8 cellular contexts compared by ENCODE assay signal in genomic region chr1:204989266-204990058, GRCh38. TPM values are rescaled to one million over a fixed set of nuclear protein-coding genes. Genes with fewer than 3 reads are reported as not detected.
DNase-seq lines count a peak whose midpoint lies in the region; ATAC-seq and TF ChIP-seq lines count a peak whose summit lies in the region.

No MANE protein-coding gene starts in this region.

- TF ChIP-seq CTCF in AG10803 (conservative IDR thresholded peaks at IDR 0.05; ENCODE audit: low read length) (peak; percentile 96), chondrocyte (IDR thresholded peaks at IDR 0.05) (peak; percentile 95)

- ATAC-seq in HG02610 (IDR thresholded peaks at IDR 0.05; ENCODE audit: unreplicated experiment): no peak

- peaks cover 13% of the 10 kb centered on the region for H3K4me1 Mint-ChIP-seq in chondrocyte (ENCODE audit: low read depth)

- DNase-seq in AG10803 (ENCODE audit: low read depth) (peak; percentile 68), H4 (ENCODE audit: low spot score) (peak; percentile 68), NCI-H2196 treated with DMSO at 0.1 percent for 48 hours (lab: John Stamatoyannopoulos, UW; ENCODE audit: unreplicated experiment) (peak; percentile 86), chondrocyte (ENCODE audit: low spot score) (no peak), kidney tubule cell (ENCODE audit: low spot score) (peak; percentile 78)
- DNase-seq in activated CD4-positive, CD25-positive, alpha-beta regulatory T cell treated with anti-CD3 and anti-CD28 coated beads, Interleukin-2, amount 50 U/mL, for 16 hours (ENCODE audit: low read depth, low spot score): peak; percentile 10
- DNase-seq in stimulated activated CD4-positive, alpha-beta T cell treated with anti-CD3 and anti-CD28 coated beads, Interleukin-2, amount 100 ng/mL, for 24 hours: peak; percentile 54 to 65

- H3K4me3 Mint-ChIP-seq in chondrocyte (ENCODE audit: unreplicated experiment): no peak overlapping the region

- H3K27me3 Mint-ChIP-seq in chondrocyte (ENCODE audit: low read depth): peaks cover 20% of the 10 kb centered on the region

- no peaks in the 10 kb centered on the region for H3K36me3 Mint-ChIP-seq in chondrocyte (ENCODE audit: low read depth)

- H3K27ac Mint-ChIP-seq in chondrocyte (ENCODE audit: unreplicated experiment): no peak overlapping the region

- no peaks in the 10 kb centered on the region for H3K9me3 Mint-ChIP-seq in chondrocyte (ENCODE audit: low read depth)

- no peak overlapping the region for H3K4me3 ChIP-seq in AG10803 (ENCODE audit: low read length)

RNA-seq across cellular contexts. Expression of gene CNTN2, which starts 53.5 kb away (rescaled TPM):
- 0.02 and 1.2 TPM in 2 replicates for total RNA-seq in H4 (2014; rRNA removed; shearing (Covaris generic))
- not detected in 3 replicates for total RNA-seq in chondrocyte
